1 cellular context compared by ENCODE assay signal in genomic region chr20:6178537-6178936, GRCh38.
TF ChIP-seq lines count a peak whose summit lies in the region.

No MANE protein-coding gene starts in this region.

TF ChIP-seq in HepG2, 621 proteins besides CTCF, POLR2A, EP300 and RAD21 (continued from another document):
- no peak for TF ChIP-seq ZNF800 (CRISPR knock-in tag; IDR thresholded peaks at IDR 0.05)
- no peak for TF ChIP-seq NFE2L2 (IDR thresholded peaks at IDR 0.05; ENCODE audit: low read length)
- TF ChIP-seq MBNL3 (CRISPR knock-in tag; conservative IDR thresholded peaks at IDR 0.05): no peak
- TF ChIP-seq NFIB (CRISPR knock-in tag; IDR thresholded peaks at IDR 0.05; ENCODE audit: borderline replicate concordance): no peak
- TF ChIP-seq SMC3 (IDR thresholded peaks at IDR 0.05; ENCODE audit: low read length): peak; percentile 37; the same call in 1 of the 2 replicates
- TF ChIP-seq MNT (IDR thresholded peaks at IDR 0.05): no peak
- 0 out of 2 replicates have a peak, but pooled peaks have one; percentile 7 for TF ChIP-seq CEBPG (CRISPR knock-in tag; IDR thresholded peaks at IDR 0.05)
- TF ChIP-seq TEAD3 (CRISPR knock-in tag; optimal IDR thresholded peaks at IDR 0.05; ENCODE audit: borderline replicate concordance): peak; percentile 38
- no peak for TF ChIP-seq ZNF747 (CRISPR knock-in tag; IDR thresholded peaks at IDR 0.05; ENCODE audit: borderline replicate concordance)
- TF ChIP-seq ZNF576 (CRISPR knock-in tag; IDR thresholded peaks at IDR 0.05): no peak
- TF ChIP-seq CBX5 (CRISPR knock-in tag; IDR thresholded peaks at IDR 0.05; ENCODE audit: borderline replicate concordance): no peak
- TF ChIP-seq SIX4 (CRISPR knock-in tag; IDR thresholded peaks at IDR 0.05): no peak
- TF ChIP-seq ELF3 (CRISPR knock-in tag; IDR thresholded peaks at IDR 0.05): 0 out of 2 replicates have a peak, but pooled peaks have one; percentile 26
- no peak for TF ChIP-seq ZFP62 (CRISPR knock-in tag; IDR thresholded peaks at IDR 0.05)
